8 cellular contexts compared by ENCODE assay signal in the genomic region with DNA sequence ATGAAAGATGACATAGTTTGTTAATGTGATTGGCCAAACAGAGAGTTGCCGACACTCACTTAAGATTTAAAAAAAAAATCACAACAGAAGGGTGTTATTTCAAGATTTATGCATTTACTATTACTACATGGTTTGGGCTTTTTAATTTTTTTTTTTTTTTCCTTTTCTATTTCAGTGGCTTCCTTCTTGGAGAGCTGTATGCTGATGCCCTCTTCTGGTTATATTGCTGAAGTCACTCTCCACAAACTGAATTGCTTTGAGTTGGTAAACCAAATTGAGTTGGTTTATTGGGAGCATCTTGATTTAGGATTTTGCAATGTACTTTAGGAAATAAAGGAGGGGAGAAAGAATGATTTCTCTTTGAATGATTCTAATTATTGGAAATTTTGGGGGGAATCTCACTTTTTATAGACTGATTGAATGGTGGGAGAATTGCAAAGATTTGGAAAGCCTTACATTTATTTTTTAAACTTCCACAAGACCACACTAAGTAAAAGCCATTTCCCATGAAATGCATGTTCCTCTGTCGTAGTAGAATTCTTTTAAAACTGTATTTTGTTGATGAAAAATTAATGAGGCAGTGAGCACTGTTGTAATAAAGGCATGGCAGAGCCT.
DNase-seq lines count a peak whose midpoint lies in the region; ATAC-seq, FAIRE-seq and TF ChIP-seq lines count a peak whose summit lies in the region.

No MANE protein-coding gene starts in this region.

- POLR2A ChIA-PET in Panc1 (lab: Charles Lee): no interaction called here

- peak; percentile 20 for DNase-seq in NCI-H1694 treated with DMSO at 0.1 percent for 48 hours (lab: John Stamatoyannopoulos, UW)
- DNase-seq in NCI-H1694 (lab: John Stamatoyannopoulos, UW): no peak
- no peak for DNase-seq in Panc1 (ENCODE audit: low read depth, low spot score)
- DNase-seq in fibroblast of mammary gland (ENCODE audit: low read depth): peak; percentile 79
- DNase-seq in small intestine: peak; percentile 4
- DNase-seq in NCI-H2196 treated with DMSO at 0.1 percent for 48 hours (lab: John Stamatoyannopoulos, UW; ENCODE audit: unreplicated experiment): no peak
- DNase-seq in NCI-H510A (lab: John Stamatoyannopoulos, UW): no peak

- no peaks in the 10 kb centered on the region for H3K27me3 ChIP-seq in Panc1 (ENCODE audit: control insufficient read depth, insufficient read depth, low read length)
- no peaks in the 10 kb centered on the region for H3K27me3 ChIP-seq in small intestine (ENCODE audit: control insufficient read depth in 2 of 2, insufficient read depth in 2 of 2, low read length in 2 of 2)

- intact Hi-C loops in Panc1 (cut with micrococcal nuclease; ENCODE audit: unreplicated experiment): loop anchor here (1.0 kb wide), 1 partner anchor 228 kb away; no protein-coding TSS in a partner anchor

- H3K9me3 ChIP-seq in Panc1 (ENCODE audit: control insufficient read depth, insufficient read depth, low read depth, low read length): no peaks in the 10 kb centered on the region
- no peaks in the 10 kb centered on the region for H3K9me3 ChIP-seq in small intestine (ENCODE audit: control insufficient read depth, low read depth)

- H3K27ac ChIP-seq in Panc1 (ENCODE audit: low read length) (no peak overlapping the region), small intestine (ENCODE audit: low read depth in 1 of 2, low read length in 1 of 2) (no peak overlapping the region)

- 32 to 50% (median 34%) methylated on average over 2 of the region's 2 CpGs for WGBS in small intestine, 3 donors

- FAIRE-seq in small intestine (lab: Jason Lieb, UNC): no peak

- TF ChIP-seq CTCF in Panc1 (IDR thresholded peaks at IDR 0.05) (peak; percentile 58), fibroblast of mammary gland (conservative IDR thresholded peaks at IDR 0.05; ENCODE audit: control insufficient read depth, insufficient read depth, low read depth, low read length) (peak; percentile 67)

- CTCF ChIA-PET in Panc1 (lab: Charles Lee): interaction anchor here (0.6 kb wide), 1 partner anchor 310 kb away, joined by 3 read pairs; no protein-coding TSS in a partner anchor

- H3K36me3 ChIP-seq in Panc1 (ENCODE audit: control insufficient read depth, insufficient read depth, low read length) (no peaks in the 10 kb centered on the region), small intestine (ENCODE audit: control insufficient read depth in 2 of 2, insufficient read depth in 2 of 2, low read length in 2 of 2) (no peaks in the 10 kb centered on the region)

- H3K4me1 ChIP-seq in Panc1 (ENCODE audit: control insufficient read depth, insufficient read depth, low read length) (no peaks in the 10 kb centered on the region), small intestine (ENCODE audit: control insufficient read depth in 2 of 2, insufficient read depth in 1 of 2, low read depth in 1 of 2, low read length in 1 of 2) (no peaks in the 10 kb centered on the region)

- in situ Hi-C loops in Panc1 (cut with HindIII; ENCODE audit: low pct_unique_long_range_greater_than_20kb, low sequenced_read_pairs): no loop called here

- no peak overlapping the region for H3K4me3 ChIP-seq in Panc1 (ENCODE audit: low read depth in 2 of 2, low read length in 2 of 2)
- H3K4me3 ChIP-seq in fibroblast of mammary gland (ENCODE audit: control insufficient read depth, low read depth, low read length): no peak overlapping the region
- H3K4me3 ChIP-seq in small intestine (ENCODE audit: low read depth in 1 of 2, low read length in 2 of 2): no peak overlapping the region

- BruUV-seq in Panc1 (replicated peaks; lab: Mats Ljungman, UMichigan): no TSS peak

- ATAC-seq in Panc1 (no peak), GM19328 (IDR thresholded peaks at IDR 0.05; ENCODE audit: unreplicated experiment) (no peak)

Comparison
In these comparisons a context has a peak if more than half of its experiments do, and no peak if none do; other contexts are left out.
1. DNase-seq: peak in NCI-H1694 treated with DMSO at 0.1 percent for 48 hours (single experiment), fibroblast of mammary gland (single experiment) and small intestine (single experiment); none in NCI-H1694 (single experiment), Panc1 (single experiment), NCI-H2196 treated with DMSO at 0.1 percent for 48 hours (single experiment) and NCI-H510A (single experiment).